ENCODE assay signal across 1 cellular context in the genomic region with DNA sequence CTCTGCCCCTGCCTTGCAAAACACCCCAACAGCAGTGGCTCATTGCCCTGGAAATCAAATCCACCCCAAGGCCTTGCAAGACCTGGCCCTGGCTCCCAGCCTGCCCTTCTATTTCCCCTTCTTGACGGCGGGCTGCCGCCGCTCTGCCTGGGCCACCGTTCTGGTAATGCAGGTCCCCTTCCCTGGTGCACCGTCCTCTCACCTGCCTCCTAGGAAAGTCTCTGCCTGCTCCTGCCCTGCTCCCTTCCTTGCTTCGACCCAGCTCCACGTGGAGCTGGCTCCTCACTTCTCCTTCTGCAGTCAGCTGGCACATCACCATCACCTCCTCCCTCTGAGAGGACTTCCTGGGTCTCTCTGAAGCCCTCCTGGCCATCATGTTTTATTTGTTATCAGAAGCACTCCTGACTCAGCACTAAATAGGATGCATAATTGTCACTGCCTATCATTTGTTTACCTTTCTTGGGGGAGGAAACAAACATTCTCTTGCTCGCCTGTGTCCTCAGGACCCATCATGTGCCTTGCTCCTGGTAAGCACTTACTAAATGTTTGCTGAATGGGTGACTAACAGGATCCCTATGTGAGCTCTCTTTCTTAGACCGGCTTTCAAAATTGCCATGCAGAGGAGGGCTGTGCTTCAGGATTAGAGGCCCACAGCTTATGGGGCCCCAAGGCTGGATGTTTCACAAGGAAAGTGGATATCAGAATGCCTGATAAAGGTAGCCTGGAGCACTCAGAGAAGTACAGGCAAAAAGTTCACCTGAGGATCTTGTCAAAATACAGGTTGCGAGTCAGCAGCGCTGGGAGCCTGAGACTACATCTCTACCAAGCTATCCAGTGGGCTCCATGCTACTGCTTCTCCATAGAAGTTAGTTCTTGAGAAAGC.
A peak's percentile ranks its signal among the peaks of the same experiment; 100 is the strongest.
TF ChIP-seq lines count a peak whose summit lies in the region.

No MANE protein-coding gene starts in this region.

TF ChIP-seq in K562, 482 proteins besides CTCF, POLR2A, EP300 and RAD21 (continued from another document and continues in another):
- TF ChIP-seq, protein P1, sequence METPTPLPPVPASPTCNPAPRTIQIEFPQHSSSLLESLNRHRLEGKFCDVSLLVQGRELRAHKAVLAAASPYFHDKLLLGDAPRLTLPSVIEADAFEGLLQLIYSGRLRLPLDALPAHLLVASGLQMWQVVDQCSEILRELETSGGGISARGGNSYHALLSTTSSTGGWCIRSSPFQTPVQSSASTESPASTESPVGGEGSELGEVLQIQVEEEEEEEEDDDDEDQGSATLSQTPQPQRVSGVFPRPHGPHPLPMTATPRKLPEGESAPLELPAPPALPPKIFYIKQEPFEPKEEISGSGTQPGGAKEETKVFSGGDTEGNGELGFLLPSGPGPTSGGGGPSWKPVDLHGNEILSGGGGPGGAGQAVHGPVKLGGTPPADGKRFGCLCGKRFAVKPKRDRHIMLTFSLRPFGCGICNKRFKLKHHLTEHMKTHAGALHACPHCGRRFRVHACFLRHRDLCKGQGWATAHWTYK (CRISPR knock-in tag; IDR thresholded peaks at IDR 0.05) = no peak
- TF ChIP-seq CBX2 (IDR thresholded peaks at IDR 0.05; ENCODE audit: insufficient read depth, low read length, poor library complexity, severe bottlenecking) = no peak
- TF ChIP-seq MYC (IDR thresholded peaks at IDR 0.05; ENCODE audit: low read depth, low read length) = peak; percentile 48; the same call in 1 of the 2 replicates
- TF ChIP-seq MYC (CRISPR knock-in tag; IDR thresholded peaks at IDR 0.05; ENCODE audit: borderline replicate concordance, low read depth) = no peak
- TF ChIP-seq, protein P2, sequence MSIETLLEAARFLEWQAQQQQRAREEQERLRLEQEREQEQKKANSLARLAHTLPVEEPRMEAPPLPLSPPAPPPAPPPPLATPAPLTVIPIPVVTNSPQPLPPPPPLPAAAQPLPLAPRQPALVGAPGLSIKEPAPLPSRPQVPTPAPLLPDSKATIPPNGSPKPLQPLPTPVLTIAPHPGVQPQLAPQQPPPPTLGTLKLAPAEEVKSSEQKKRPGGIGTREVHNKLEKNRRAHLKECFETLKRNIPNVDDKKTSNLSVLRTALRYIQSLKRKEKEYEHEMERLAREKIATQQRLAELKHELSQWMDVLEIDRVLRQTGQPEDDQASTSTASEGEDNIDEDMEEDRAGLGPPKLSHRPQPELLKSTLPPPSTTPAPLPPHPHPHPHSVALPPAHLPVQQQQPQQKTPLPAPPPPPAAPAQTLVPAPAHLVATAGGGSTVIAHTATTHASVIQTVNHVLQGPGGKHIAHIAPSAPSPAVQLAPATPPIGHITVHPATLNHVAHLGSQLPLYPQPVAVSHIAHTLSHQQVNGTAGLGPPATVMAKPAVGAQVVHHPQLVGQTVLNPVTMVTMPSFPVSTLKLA (conservative IDR thresholded peaks at IDR 0.05) = no peak
- TF ChIP-seq NFE2 (IDR thresholded peaks at IDR 0.05; ENCODE audit: low read depth) = peak; percentile 82
- TF ChIP-seq, protein P3, sequence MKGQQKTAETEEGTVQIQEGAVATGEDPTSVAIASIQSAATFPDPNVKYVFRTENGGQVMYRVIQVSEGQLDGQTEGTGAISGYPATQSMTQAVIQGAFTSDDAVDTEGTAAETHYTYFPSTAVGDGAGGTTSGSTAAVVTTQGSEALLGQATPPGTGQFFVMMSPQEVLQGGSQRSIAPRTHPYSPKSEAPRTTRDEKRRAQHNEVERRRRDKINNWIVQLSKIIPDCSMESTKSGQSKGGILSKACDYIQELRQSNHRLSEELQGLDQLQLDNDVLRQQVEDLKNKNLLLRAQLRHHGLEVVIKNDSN (CRISPR knock-in tag; IDR thresholded peaks at IDR 0.05) = no peak
- no peak for TF ChIP-seq SAFB (IDR thresholded peaks at IDR 0.05; ENCODE audit: borderline replicate concordance, low read depth, low read length)
- TF ChIP-seq ZSCAN29 (IDR thresholded peaks at IDR 0.05) = no peak
- TF ChIP-seq, protein P4, sequence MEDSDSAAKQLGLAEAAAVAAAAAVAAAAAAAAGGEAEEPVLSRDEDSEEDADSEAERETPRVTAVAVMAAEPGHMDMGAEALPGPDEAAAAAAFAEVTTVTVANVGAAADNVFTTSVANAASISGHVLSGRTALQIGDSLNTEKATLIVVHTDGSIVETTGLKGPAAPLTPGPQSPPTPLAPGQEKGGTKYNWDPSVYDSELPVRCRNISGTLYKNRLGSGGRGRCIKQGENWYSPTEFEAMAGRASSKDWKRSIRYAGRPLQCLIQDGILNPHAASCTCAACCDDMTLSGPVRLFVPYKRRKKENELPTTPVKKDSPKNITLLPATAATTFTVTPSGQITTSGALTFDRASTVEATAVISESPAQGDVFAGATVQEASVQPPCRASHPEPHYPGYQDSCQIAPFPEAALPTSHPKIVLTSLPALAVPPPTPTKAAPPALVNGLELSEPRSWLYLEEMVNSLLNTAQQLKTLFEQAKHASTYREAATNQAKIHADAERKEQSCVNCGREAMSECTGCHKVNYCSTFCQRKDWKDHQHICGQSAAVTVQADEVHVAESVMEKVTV (CRISPR knock-in tag; IDR thresholded peaks at IDR 0.05) = no peak
- no peak for TF ChIP-seq RB1 (IDR thresholded peaks at IDR 0.05; ENCODE audit: low read depth)
- TF ChIP-seq ZZZ3 (IDR thresholded peaks at IDR 0.05) = no peak
- no peak for TF ChIP-seq ZNF561 (CRISPR knock-in tag; conservative IDR thresholded peaks at IDR 0.05)
- TF ChIP-seq MEF2D (tag; conservative IDR thresholded peaks at IDR 0.05; ENCODE audit: low read depth) = no peak
- TF ChIP-seq FOXA3 (CRISPR knock-in tag; conservative IDR thresholded peaks at IDR 0.05 in 1 of 2, IDR thresholded peaks at IDR 0.05 in 1 of 2) = peak in 1 of 2 experiments; percentile 63; a peak in 2 of 4 replicates
- no peak for TF ChIP-seq HOXB6 (CRISPR knock-in tag; IDR thresholded peaks at IDR 0.05; ENCODE audit: borderline replicate concordance)
- TF ChIP-seq FOXK2 (conservative IDR thresholded peaks at IDR 0.05 in 1 of 2, IDR thresholded peaks at IDR 0.05 in 1 of 2; ENCODE audit: low read depth in 2 of 2) = peak; percentile 34 to 38; a peak in 1 of 4 replicates
- TF ChIP-seq ARID1B (IDR thresholded peaks at IDR 0.05) = peak; percentile 46; the same call in 1 of the 2 replicates
- TF ChIP-seq C11orf30 (IDR thresholded peaks at IDR 0.05; ENCODE audit: low read depth) = peak; percentile 98
- TF ChIP-seq, protein P5, sequence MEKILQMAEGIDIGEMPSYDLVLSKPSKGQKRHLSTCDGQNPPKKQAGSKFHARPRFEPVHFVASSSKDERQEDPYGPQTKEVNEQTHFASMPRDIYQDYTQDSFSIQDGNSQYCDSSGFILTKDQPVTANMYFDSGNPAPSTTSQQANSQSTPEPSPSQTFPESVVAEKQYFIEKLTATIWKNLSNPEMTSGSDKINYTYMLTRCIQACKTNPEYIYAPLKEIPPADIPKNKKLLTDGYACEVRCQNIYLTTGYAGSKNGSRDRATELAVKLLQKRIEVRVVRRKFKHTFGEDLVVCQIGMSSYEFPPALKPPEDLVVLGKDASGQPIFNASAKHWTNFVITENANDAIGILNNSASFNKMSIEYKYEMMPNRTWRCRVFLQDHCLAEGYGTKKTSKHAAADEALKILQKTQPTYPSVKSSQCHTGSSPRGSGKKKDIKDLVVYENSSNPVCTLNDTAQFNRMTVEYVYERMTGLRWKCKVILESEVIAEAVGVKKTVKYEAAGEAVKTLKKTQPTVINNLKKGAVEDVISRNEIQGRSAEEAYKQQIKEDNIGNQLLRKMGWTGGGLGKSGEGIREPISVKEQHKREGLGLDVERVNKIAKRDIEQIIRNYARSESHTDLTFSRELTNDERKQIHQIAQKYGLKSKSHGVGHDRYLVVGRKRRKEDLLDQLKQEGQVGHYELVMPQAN (IDR thresholded peaks at IDR 0.05; ENCODE audit: borderline replicate concordance) = no peak; the same call in 1 of the 2 replicates
- no peak for TF ChIP-seq ZNF146 (CRISPR knock-in tag; IDR thresholded peaks at IDR 0.05; ENCODE audit: unreplicated experiment)
- no peak for TF ChIP-seq TEAD2 (tag; IDR thresholded peaks at IDR 0.05)
- TF ChIP-seq ZFX (CRISPR knock-in tag; IDR thresholded peaks at IDR 0.05) = 0 out of 2 replicates have a peak, but pooled peaks have one; percentile 19
- TF ChIP-seq TOE1 (IDR thresholded peaks at IDR 0.05; ENCODE audit: borderline replicate concordance) = 0 out of 2 replicates have a peak, but pooled peaks have one; percentile 23
- TF ChIP-seq TOE1 (CRISPR knock-in tag; IDR thresholded peaks at IDR 0.05; ENCODE audit: borderline replicate concordance, low read depth) = no peak
- peak; percentile 55; the same call in 1 of the 2 replicates for TF ChIP-seq SMARCA4 (IDR thresholded peaks at IDR 0.05)
- TF ChIP-seq KAT2B (IDR thresholded peaks at IDR 0.05; ENCODE audit: low read depth, low read length) = no peak
- no peak for TF ChIP-seq ZNF717 (CRISPR knock-in tag; IDR thresholded peaks at IDR 0.05)
- no peak for TF ChIP-seq BDP1 (IDR thresholded peaks at IDR 0.05; ENCODE audit: insufficient read depth, insufficient read length)
- TF ChIP-seq, protein P6, sequence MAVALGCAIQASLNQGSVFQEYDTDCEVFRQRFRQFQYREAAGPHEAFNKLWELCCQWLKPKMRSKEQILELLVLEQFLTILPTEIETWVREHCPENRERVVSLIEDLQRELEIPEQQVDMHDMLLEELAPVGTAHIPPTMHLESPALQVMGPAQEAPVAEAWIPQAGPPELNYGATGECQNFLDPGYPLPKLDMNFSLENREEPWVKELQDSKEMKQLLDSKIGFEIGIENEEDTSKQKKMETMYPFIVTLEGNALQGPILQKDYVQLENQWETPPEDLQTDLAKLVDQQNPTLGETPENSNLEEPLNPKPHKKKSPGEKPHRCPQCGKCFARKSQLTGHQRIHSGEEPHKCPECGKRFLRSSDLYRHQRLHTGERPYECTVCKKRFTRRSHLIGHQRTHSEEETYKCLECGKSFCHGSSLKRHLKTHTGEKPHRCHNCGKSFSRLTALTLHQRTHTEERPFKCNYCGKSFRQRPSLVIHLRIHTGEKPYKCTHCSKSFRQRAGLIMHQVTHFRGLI (CRISPR knock-in tag; IDR thresholded peaks at IDR 0.05) = no peak
- TF ChIP-seq MAZ (CRISPR knock-in tag; conservative IDR thresholded peaks at IDR 0.05 in 1 of 2, IDR thresholded peaks at IDR 0.05 in 1 of 2) = no peak
- TF ChIP-seq MAFG (tag; conservative IDR thresholded peaks at IDR 0.05) = peak; percentile 96
- peak; percentile 19 for TF ChIP-seq TBP (optimal IDR thresholded peaks at IDR 0.05; ENCODE audit: low read depth, low read length)
- no peak for TF ChIP-seq NFIX (CRISPR knock-in tag; IDR thresholded peaks at IDR 0.05; ENCODE audit: low read depth)
- no peak for TF ChIP-seq HSF4 (CRISPR knock-in tag; IDR thresholded peaks at IDR 0.05; ENCODE audit: borderline replicate concordance)
- 0 out of 2 replicates have a peak, but pooled peaks have one; percentile 26 for TF ChIP-seq HDAC2 (IDR thresholded peaks at IDR 0.05)
- TF ChIP-seq ZEB2 (IDR thresholded peaks at IDR 0.05) = peak; percentile 57; the same call in 1 of the 2 replicates
- TF ChIP-seq DACH1 (IDR thresholded peaks at IDR 0.05; ENCODE audit: partially characterized antibody) = peak; percentile 4
- TF ChIP-seq FOXK1 (CRISPR knock-in tag; IDR thresholded peaks at IDR 0.05; ENCODE audit: borderline replicate concordance) = no peak
- 0 out of 2 replicates have a peak, but pooled peaks have one; percentile 17 for TF ChIP-seq LEF1 (IDR thresholded peaks at IDR 0.05)
- TF ChIP-seq SOX6 (IDR thresholded peaks at IDR 0.05) = peak; percentile 89
- TF ChIP-seq L3MBTL2 (IDR thresholded peaks at IDR 0.05) = peak; percentile 92
- TF ChIP-seq, protein P7, sequence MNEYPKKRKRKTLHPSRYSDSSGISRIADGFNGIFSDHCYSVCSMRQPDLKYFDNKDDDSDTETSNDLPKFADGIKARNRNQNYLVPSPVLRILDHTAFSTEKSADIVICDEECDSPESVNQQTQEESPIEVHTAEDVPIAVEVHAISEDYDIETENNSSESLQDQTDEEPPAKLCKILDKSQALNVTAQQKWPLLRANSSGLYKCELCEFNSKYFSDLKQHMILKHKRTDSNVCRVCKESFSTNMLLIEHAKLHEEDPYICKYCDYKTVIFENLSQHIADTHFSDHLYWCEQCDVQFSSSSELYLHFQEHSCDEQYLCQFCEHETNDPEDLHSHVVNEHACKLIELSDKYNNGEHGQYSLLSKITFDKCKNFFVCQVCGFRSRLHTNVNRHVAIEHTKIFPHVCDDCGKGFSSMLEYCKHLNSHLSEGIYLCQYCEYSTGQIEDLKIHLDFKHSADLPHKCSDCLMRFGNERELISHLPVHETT (CRISPR knock-in tag; conservative IDR thresholded peaks at IDR 0.05 in 1 of 2, IDR thresholded peaks at IDR 0.05 in 1 of 2) = no peak
- TF ChIP-seq MXI1 (IDR thresholded peaks at IDR 0.05; ENCODE audit: low read depth, low read length) = no peak
- TF ChIP-seq MTA3 (IDR thresholded peaks at IDR 0.05; ENCODE audit: borderline replicate concordance) = 0 out of 2 replicates have a peak, but pooled peaks have one; percentile 18
- TF ChIP-seq, protein P8, sequence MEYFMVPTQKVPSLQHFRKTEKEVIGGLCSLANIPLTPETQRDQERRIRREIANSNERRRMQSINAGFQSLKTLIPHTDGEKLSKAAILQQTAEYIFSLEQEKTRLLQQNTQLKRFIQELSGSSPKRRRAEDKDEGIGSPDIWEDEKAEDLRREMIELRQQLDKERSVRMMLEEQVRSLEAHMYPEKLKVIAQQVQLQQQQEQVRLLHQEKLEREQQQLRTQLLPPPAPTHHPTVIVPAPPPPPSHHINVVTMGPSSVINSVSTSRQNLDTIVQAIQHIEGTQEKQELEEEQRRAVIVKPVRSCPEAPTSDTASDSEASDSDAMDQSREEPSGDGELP (CRISPR knock-in tag; IDR thresholded peaks at IDR 0.05; ENCODE audit: borderline replicate concordance) = peak; percentile 61; the same call in 1 of the 2 replicates
- TF ChIP-seq, protein P9, sequence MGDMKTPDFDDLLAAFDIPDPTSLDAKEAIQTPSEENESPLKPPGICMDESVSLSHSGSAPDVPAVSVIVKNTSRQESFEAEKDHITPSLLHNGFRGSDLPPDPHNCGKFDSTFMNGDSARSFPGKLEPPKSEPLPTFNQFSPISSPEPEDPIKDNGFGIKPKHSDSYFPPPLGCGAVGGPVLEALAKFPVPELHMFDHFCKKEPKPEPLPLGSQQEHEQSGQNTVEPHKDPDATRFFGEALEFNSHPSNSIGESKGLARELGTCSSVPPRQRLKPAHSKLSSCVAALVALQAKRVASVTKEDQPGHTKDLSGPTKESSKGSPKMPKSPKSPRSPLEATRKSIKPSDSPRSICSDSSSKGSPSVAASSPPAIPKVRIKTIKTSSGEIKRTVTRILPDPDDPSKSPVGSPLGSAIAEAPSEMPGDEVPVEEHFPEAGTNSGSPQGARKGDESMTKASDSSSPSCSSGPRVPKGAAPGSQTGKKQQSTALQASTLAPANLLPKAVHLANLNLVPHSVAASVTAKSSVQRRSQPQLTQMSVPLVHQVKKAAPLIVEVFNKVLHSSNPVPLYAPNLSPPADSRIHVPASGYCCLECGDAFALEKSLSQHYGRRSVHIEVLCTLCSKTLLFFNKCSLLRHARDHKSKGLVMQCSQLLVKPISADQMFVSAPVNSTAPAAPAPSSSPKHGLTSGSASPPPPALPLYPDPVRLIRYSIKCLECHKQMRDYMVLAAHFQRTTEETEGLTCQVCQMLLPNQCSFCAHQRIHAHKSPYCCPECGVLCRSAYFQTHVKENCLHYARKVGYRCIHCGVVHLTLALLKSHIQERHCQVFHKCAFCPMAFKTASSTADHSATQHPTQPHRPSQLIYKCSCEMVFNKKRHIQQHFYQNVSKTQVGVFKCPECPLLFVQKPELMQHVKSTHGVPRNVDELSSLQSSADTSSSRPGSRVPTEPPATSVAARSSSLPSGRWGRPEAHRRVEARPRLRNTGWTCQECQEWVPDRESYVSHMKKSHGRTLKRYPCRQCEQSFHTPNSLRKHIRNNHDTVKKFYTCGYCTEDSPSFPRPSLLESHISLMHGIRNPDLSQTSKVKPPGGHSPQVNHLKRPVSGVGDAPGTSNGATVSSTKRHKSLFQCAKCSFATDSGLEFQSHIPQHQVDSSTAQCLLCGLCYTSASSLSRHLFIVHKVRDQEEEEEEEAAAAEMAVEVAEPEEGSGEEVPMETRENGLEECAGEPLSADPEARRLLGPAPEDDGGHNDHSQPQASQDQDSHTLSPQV (IDR thresholded peaks at IDR 0.05) = peak; percentile 24; the same call in 1 of the 2 replicates
